ENCODE assay signal across 26 cellular contexts in the genomic region with DNA sequence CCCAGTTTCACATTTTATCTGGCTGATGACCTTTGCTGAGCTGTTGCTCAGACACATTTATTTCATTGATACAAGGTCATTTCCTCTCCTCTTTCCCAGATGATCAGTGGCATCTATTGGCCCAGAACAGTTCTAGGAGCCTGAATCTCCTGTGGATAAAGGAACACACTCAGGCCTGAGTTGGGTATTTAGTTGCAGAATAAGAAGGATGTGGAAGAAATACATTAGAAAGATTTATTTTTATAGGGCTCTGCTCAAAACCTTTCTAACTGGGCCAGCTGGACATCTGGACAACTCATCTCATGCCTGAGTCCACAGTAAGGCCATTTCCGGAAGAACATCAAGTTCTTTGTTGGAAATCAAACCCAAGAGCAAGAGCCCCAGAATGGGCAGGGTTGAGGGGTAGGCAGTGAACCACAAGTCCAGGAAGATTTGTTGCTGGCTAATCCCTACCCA. TPM values are rescaled to one million over a fixed set of nuclear protein-coding genes. Genes with fewer than 3 reads are reported as not detected.
DNase-seq lines count a peak whose midpoint lies in the region; ATAC-seq, FAIRE-seq and TF ChIP-seq lines count a peak whose summit lies in the region.
"Had no signal": no experiment of that assay in that cellular context is flagged by ENCODE, and none has a peak within 500 bp of the region (broad histone marks: within the 10 kb centered on the region; RNA-seq: fewer than 3 reads in every experiment).

No MANE protein-coding gene starts in this region.

- H3K4me3 ChIP-seq in psoas muscle (no peak overlapping the region), vagina (no peak overlapping the region)
- H3K4me3 ChIP-seq: BLaER1 treated with 17β-estradiol and CSF1 and Interleukin-3, amounts not matched to agents 10 nM and 100 nM; mucosa of descending colon; PC-9; spleen; thyroid gland had no signal

- FAIRE-seq in frontal cortex (lab: Jason Lieb, UNC) = no peak
- FAIRE-seq: endothelial cell of umbilical vein, GM18507, GM19239 had no signal

- intact Hi-C loops in left cardiac atrium (cut with DNase I) = no loop called here
- intact Hi-C loops in psoas muscle (cut with DNase I) = no loop called here
- intact Hi-C loops in vagina (cut with DNase I) = no loop called here

- H3K27me3 ChIP-seq in psoas muscle (ENCODE audit: insufficient read depth in 3 of 3, low read length in 2 of 3) (no peaks in the 10 kb centered on the region), vagina (no peaks in the 10 kb centered on the region)
- H3K27me3 ChIP-seq: BLaER1 treated with 17β-estradiol and CSF1 and Interleukin-3, amounts not matched to agents 10 nM and 100 nM; thyroid gland had no signal

- no peaks in the 10 kb centered on the region for H3K36me3 ChIP-seq in psoas muscle (ENCODE audit: insufficient read depth in 1 of 2, low read depth in 1 of 2)
- no peaks in the 10 kb centered on the region for H3K36me3 ChIP-seq in vagina
- H3K36me3 ChIP-seq: BLaER1 treated with 17β-estradiol and CSF1 and Interleukin-3, amounts not matched to agents 10 nM and 100 nM; spleen; thyroid gland had no signal

- WGBS in psoas muscle, 3 donors = 29 to 65% (median 35%) methylated on average over 1 of the region's 1 CpG

- no peaks in the 10 kb centered on the region for H3K9me3 ChIP-seq in psoas muscle
- no peaks in the 10 kb centered on the region for H3K9me3 ChIP-seq in vagina

- ATAC-seq in left cardiac atrium = peak; percentile 8 to 79
- peak in 3 of 4 donors; percentile 48 to 84 (median 54) for ATAC-seq in psoas muscle
- ATAC-seq in HG02938 (IDR thresholded peaks at IDR 0.05; ENCODE audit: unreplicated experiment) = no peak
- ATAC-seq: activated naive CD8-positive, alpha-beta T cell treated with anti-CD3 and anti-CD28 coated beads, Interleukin-2, amount 50 U/mL, for 24 hours; activated T-cell treated with anti-CD3 and anti-CD28 coated beads, Interleukin-2, amount 50 U/mL, for 72 hours; mucosa of descending colon had no signal

- DNase-seq in left cardiac atrium (no peak), psoas muscle (no peak), vagina (ENCODE audit: extremely low spot score in 2 of 2) (no peak), frontal cortex (ENCODE audit: low spot score in 2 of 2) (no peak), NCI-H1694 treated with DMSO at 0.1 percent for 48 hours (lab: John Stamatoyannopoulos, UW) (no peak)
- DNase-seq: activated CD4-positive, alpha-beta T cell treated with anti-CD3 and anti-CD28 coated beads, Interleukin-2, amount 50 U/mL, for 48 hours; activated naive CD8-positive, alpha-beta T cell treated with anti-CD3 and anti-CD28 coated beads, Interleukin-2, amount 50 U/mL, for 24 hours; activated T-cell treated with anti-CD3 and anti-CD28 coated beads, Interleukin-2, amount 50 U/mL, for 72 hours; DMS153; mucosa of descending colon; NCI-H1436 treated with DMSO at 0.1 percent for 48 hours; NCI-H226; NCI-H69; nephron progenitor cell; PC-9; SHP77; spleen; stimulated activated CD8-positive, alpha-beta memory T cell treated with anti-CD3 and anti-CD28 coated beads, Interleukin-4, amount 100 ng/mL, for 48 hours; T-helper 2 cell had no signal

- peaks cover 12% of the 10 kb centered on the region for H3K4me1 ChIP-seq in psoas muscle
- no peaks in the 10 kb centered on the region for H3K4me1 ChIP-seq in vagina
- H3K4me1 ChIP-seq: BLaER1 treated with 17β-estradiol and CSF1 and Interleukin-3, amounts not matched to agents 10 nM and 100 nM; spleen had no signal

- TF ChIP-seq CTCF in psoas muscle (IDR thresholded peaks at IDR 0.05) (no peak), vagina (IDR thresholded peaks at IDR 0.05) (no peak)

- H3K27ac ChIP-seq in cingulate gyrus (ENCODE audit: low read depth, low read length) (peak overlapping the region; percentile 82), psoas muscle (peak overlapping the region; percentile 27), vagina (peak overlapping the region; percentile 29)
- H3K27ac ChIP-seq: BLaER1 treated with 17β-estradiol and CSF1 and Interleukin-3, amounts not matched to agents 10 nM and 100 nM; PC-9; spleen; thyroid gland had no signal

- TF ChIP-seq POLR2A in vagina (IDR thresholded peaks at IDR 0.05) = no peak

RNA-seq across cellular contexts. Expression of a gene that starts 19.7 kb away (rescaled TPM):
- total RNA-seq in left cardiac atrium = 100 to 1,000 TPM; 250 to 412 TPM
- 100 to 1,000 TPM; 137 to 771 (median 335) TPM for total RNA-seq in psoas muscle
- polyA plus RNA-seq in psoas muscle = 100 to 1,000 TPM; 218 to 274 (median 253) TPM
- 513 TPM for total RNA-seq in vagina
- total RNA-seq in frontal cortex = 18.3 TPM

RNA-seq across cellular contexts. Expression of a gene that starts 37.6 kb away (rescaled TPM):
- 1 to 10 TPM; 3.3 to 7.2 TPM for total RNA-seq in left cardiac atrium
- 1 to 10 TPM; 3.5 to 5.8 (median 4.4) TPM for total RNA-seq in psoas muscle
- 1 to 10 TPM; 1.2 to 5.4 (median 1.5) TPM for polyA plus RNA-seq in psoas muscle
- total RNA-seq in vagina = 16.9 TPM
- 4.1 TPM for total RNA-seq in frontal cortex

Comparison
In these comparisons a context has a peak if more than half of its experiments do, and no peak if none do; other contexts are left out.
1. H3K27ac ChIP-seq: peak in every context shown above with its lines; median percentile 82 in cingulate gyrus; 29 in vagina; 27 in psoas muscle.